Comparison of ENCODE assay signal across 13 cellular contexts in genomic region chr13:27961227-27962085, GRCh38. TPM values are rescaled to one million over a fixed set of nuclear protein-coding genes. Genes with fewer than 3 reads are reported as not detected.
DNase-seq lines count a peak whose midpoint lies in the region; ATAC-seq and TF ChIP-seq lines count a peak whose summit lies in the region.
"Had no signal": no experiment of that assay in that cellular context is flagged by ENCODE, and none has a peak within 500 bp of the region (broad histone marks: within the 10 kb centered on the region; RNA-seq: fewer than 3 reads in every experiment).

No MANE protein-coding gene starts in this region.

- no peak overlapping the region for H3K9ac ChIP-seq in HUES6 (ENCODE audit: low read length)

- peak overlapping the region; percentile 41 for H3K4me3 ChIP-seq in HUES6 (ENCODE audit: low read depth, low read length)
- H3K4me3 ChIP-seq in right cardiac atrium (ENCODE audit: low read length): peak overlapping the region; percentile 35
- peak overlapping the region; percentile 16 for H3K4me3 ChIP-seq in ovary

- H3K4me1 ChIP-seq in HUES6 (ENCODE audit: control insufficient read depth, insufficient read depth, low read length) (peaks cover 44% of the 10 kb centered on the region), right cardiac atrium (ENCODE audit: control insufficient read depth, insufficient read depth, low read length) (no peaks in the 10 kb centered on the region), ovary (ENCODE audit: insufficient read depth) (peaks cover 4% of the 10 kb centered on the region)

- TF ChIP-seq POLR2A in ovary (IDR thresholded peaks at IDR 0.05): no peak

- H3K9me3 Mint-ChIP-seq in T-cell: no peaks in the 10 kb centered on the region
- H3K9me3 Mint-ChIP-seq: activated CD4-positive, alpha-beta memory T cell treated with anti-CD3 and anti-CD28 coated beads, Interleukin-2, amount 10 ng/mL, durations not matched to agents 7 days and 5 days had no signal

- peak; percentile 8 for DNase-seq in AG08396 (ENCODE audit: low spot score)
- DNase-seq in right cardiac atrium: no peak
- no peak for DNase-seq in ovary
- no peak for DNase-seq in NCI-H774 (lab: John Stamatoyannopoulos, UW)
- DNase-seq in GDM1 (lab: John Stamatoyannopoulos, UW): no peak
- no peak for DNase-seq in T-cell
- DNase-seq: activated CD4-positive, alpha-beta memory T cell treated with anti-CD3 and anti-CD28 coated beads, Interleukin-2, amount 10 ng/mL, durations not matched to agents 7 days and 5 days; amygdala; C1 segment of cervical spinal cord; esophagus squamous epithelium; left cardiac atrium had no signal

- POLR2A ChIA-PET in T-cell (lab: Charles Lee): no interaction called here

- H3K27ac ChIP-seq in HUES6 (ENCODE audit: low read depth, low read length) (no peak overlapping the region), right cardiac atrium (ENCODE audit: low read length) (no peak overlapping the region), ovary (no peak overlapping the region)
- H3K27ac ChIP-seq: esophagus squamous epithelium had no signal

- TF ChIP-seq CTCF in ovary (IDR thresholded peaks at IDR 0.05): no peak

- peak overlapping the region in 1 of 3 donors; percentile 56 for H3K4me3 Mint-ChIP-seq in T-cell
- H3K4me3 Mint-ChIP-seq: activated CD4-positive, alpha-beta memory T cell treated with anti-CD3 and anti-CD28 coated beads, Interleukin-2, amount 10 ng/mL, durations not matched to agents 7 days and 5 days had no signal

- CTCF ChIA-PET in T-cell (lab: Charles Lee): interaction anchor here in 1 of 2 donors (0.6 kb wide), 1 partner anchor 38 kb away, joined by 5 read pairs; no protein-coding TSS in a partner anchor

- H3K27ac Mint-ChIP-seq in T-cell: no peak overlapping the region
- H3K27ac Mint-ChIP-seq: activated CD4-positive, alpha-beta memory T cell treated with anti-CD3 and anti-CD28 coated beads, Interleukin-2, amount 10 ng/mL, durations not matched to agents 7 days and 5 days had no signal

- TF ChIP-seq EP300 in ovary (IDR thresholded peaks at IDR 0.05): no peak

- H3K4me1 Mint-ChIP-seq in T-cell: peaks cover 4 to 20% (median 18%) of the 10 kb centered on the region in 3 donors

- no peaks in the 10 kb centered on the region for H3K36me3 ChIP-seq in HUES6 (ENCODE audit: control insufficient read depth, insufficient read depth, low read length)
- no peaks in the 10 kb centered on the region for H3K36me3 ChIP-seq in ovary
- H3K36me3 ChIP-seq: esophagus squamous epithelium had no signal

- intact Hi-C loops in right cardiac atrium (cut with DNase I): no loop called here
- intact Hi-C loops in ovary (cut with DNase I): no loop called here

- 11% methylated on average over 25 of the region's 25 CpGs for WGBS in right cardiac atrium
- 8% methylated on average over 25 of the region's 25 CpGs for WGBS in ovary, 3 donors

- ATAC-seq in right cardiac atrium (no peak), GM19324 (IDR thresholded peaks at IDR 0.05; ENCODE audit: low FRiP score, unreplicated experiment) (no peak), T-cell (replicated peaks in 1 of 4) (no peak)

- H3K27me3 ChIP-seq in HUES6 (ENCODE audit: control insufficient read depth, insufficient read depth, low read length): peaks cover 100% of the 10 kb centered on the region
- H3K27me3 ChIP-seq in right cardiac atrium (ENCODE audit: control insufficient read depth, insufficient read depth): no peaks in the 10 kb centered on the region
- H3K27me3 ChIP-seq in ovary: no peaks in the 10 kb centered on the region

- peaks cover 50 to 88% of the 10 kb centered on the region in 2 donors for H3K27me3 Mint-ChIP-seq in T-cell

- H3K36me3 Mint-ChIP-seq in T-cell: no peaks in the 10 kb centered on the region

- H3K9me3 ChIP-seq in HUES6 (ENCODE audit: control insufficient read depth, insufficient read depth, low read depth, low read length) (no peaks in the 10 kb centered on the region), right cardiac atrium (ENCODE audit: control insufficient read depth, low read length) (no peaks in the 10 kb centered on the region), ovary (no peaks in the 10 kb centered on the region)
- H3K9me3 ChIP-seq: esophagus squamous epithelium had no signal

RNA-seq across cellular contexts. Expression of gene CDX2, which starts 7.7 kb away (rescaled TPM):
- total RNA-seq in right cardiac atrium: not detected
- polyA plus RNA-seq in right cardiac atrium: not detected
- total RNA-seq in ovary: under 1 TPM in 2 of 7 donors, not detected in 5; 0.12 to 0.26 TPM
- under 1 TPM in 1 of 2 donors, not detected in 1; 0.02 TPM for polyA plus RNA-seq in ovary
- total RNA-seq in T-cell: under 1 TPM in 2 of 5 donors, not detected in 3; 0.09 to 0.35 TPM
- total RNA-seq: activated CD4-positive, alpha-beta memory T cell treated with anti-CD3 and anti-CD28 coated beads, Interleukin-2, amount 10 ng/mL, durations not matched to agents 7 days and 5 days; esophagus squamous epithelium; left cardiac atrium had no signal

RNA-seq across cellular contexts. Expression of gene URAD, which starts 27.0 kb away (rescaled TPM):
- total RNA-seq in right cardiac atrium (not detected), ovary (not detected), T-cell (not detected)
- polyA plus RNA-seq in right cardiac atrium (not detected), ovary (not detected)
- total RNA-seq: activated CD4-positive, alpha-beta memory T cell treated with anti-CD3 and anti-CD28 coated beads, Interleukin-2, amount 10 ng/mL, durations not matched to agents 7 days and 5 days; esophagus squamous epithelium; left cardiac atrium had no signal

RNA-seq across cellular contexts. Expression of gene PDX1, which starts 41.7 kb away (rescaled TPM):
- not detected for total RNA-seq in right cardiac atrium
- polyA plus RNA-seq in right cardiac atrium: not detected
- not detected for total RNA-seq in ovary
- polyA plus RNA-seq in ovary: not detected
- total RNA-seq in T-cell: not detected
- total RNA-seq: activated CD4-positive, alpha-beta memory T cell treated with anti-CD3 and anti-CD28 coated beads, Interleukin-2, amount 10 ng/mL, durations not matched to agents 7 days and 5 days; esophagus squamous epithelium; left cardiac atrium had no signal
